ENCODE assay signal across 20 cellular contexts in genomic region chr12:122238861-122239260, GRCh38. TPM values are rescaled to one million over a fixed set of nuclear protein-coding genes. Genes with fewer than 3 reads are reported as not detected.
A peak's percentile ranks its signal among the peaks of the same experiment; 100 is the strongest.
DNase-seq lines count a peak whose midpoint lies in the region; ATAC-seq, FAIRE-seq and TF ChIP-seq lines count a peak whose summit lies in the region.
"Had no signal": no experiment of that assay in that cellular context is flagged by ENCODE, and none has a peak within 500 bp of the region (broad histone marks: within the 10 kb centered on the region; RNA-seq: fewer than 3 reads in every experiment).

No MANE protein-coding gene starts in this region.

- TF ChIP-seq EP300 in K562 (IDR thresholded peaks at IDR 0.05; ENCODE audit: low read length): no peak

- no peak for TF ChIP-seq POLR2A in K562 (conservative IDR thresholded peaks at IDR 0.05)

- H3K36me3 ChIP-seq in K562 (ENCODE audit: control insufficient read depth, insufficient read depth, low read length) (peaks cover 48% of the 10 kb centered on the region; the same call in 2 of the 3 replicates), MG63 (peaks cover 5% of the 10 kb centered on the region; the same call in 1 of the 2 replicates)

- BruUV-seq in K562 (replicated peaks; lab: Mats Ljungman, UMichigan): no TSS peak

- in situ Hi-C loops in K562 (cut with MboI): no loop called here

- POLR2A ChIA-PET in K562 (lab: Yijun Ruan, JAX): no interaction called here

- H3K9ac ChIP-seq in K562 (ENCODE audit: insufficient read depth in 1 of 2, low read depth in 2 of 2, low read length in 2 of 2): no peak overlapping the region; a peak in 1 of 4 replicates
- H3K9ac ChIP-seq: GM23248 had no signal

- TF ChIP-seq RAD21 in K562 (CRISPR knock-in tag; conservative IDR thresholded peaks at IDR 0.05 in 1 of 2, IDR thresholded peaks at IDR 0.05 in 1 of 2): no peak

- peaks cover 8% of the 10 kb centered on the region for H3K27me3 Mint-ChIP-seq in glutamatergic neuron (ENCODE audit: unreplicated experiment)

- no peak overlapping the region for H2AFZ ChIP-seq in K562 (ENCODE audit: low read depth, low read length)
- H2AFZ ChIP-seq: GM23248 had no signal

- H3K4me3 ChIP-seq in K562: no peak overlapping the region
- H3K4me3 ChIP-seq in MG63: no peak overlapping the region
- H3K4me3 ChIP-seq: GM12878, GM23248 had no signal

- H3K27ac ChIP-seq in K562 (ENCODE audit: extremely low read depth, low read depth, low read length): no peak overlapping the region
- H3K27ac ChIP-seq: C4-2B, GM23248 had no signal

- H3K9me3 ChIP-seq in K562 (replicated peaks; ENCODE audit: control insufficient read depth, insufficient read depth, low read depth, low read length): no peaks in the 10 kb centered on the region
- no peaks in the 10 kb centered on the region for H3K9me3 ChIP-seq in MG63
- H3K9me3 ChIP-seq: Caco-2 had no signal

- no peaks in the 10 kb centered on the region for H3K9me1 ChIP-seq in K562 (ENCODE audit: control insufficient read depth, insufficient read depth, low read length)

- H3K27ac Mint-ChIP-seq in glutamatergic neuron (ENCODE audit: unreplicated experiment): peak overlapping the region; percentile 90

- intact Hi-C loops in K562 (cut with micrococcal nuclease): no loop called here

- DNase-seq in COLO668 (lab: John Stamatoyannopoulos, UW; ENCODE audit: unreplicated experiment) (peak; percentile 25), HPDE6-E6E7 (ENCODE audit: extremely low spot score) (peak; percentile 76), K562 (ENCODE audit: extremely low read depth in 1 of 4, low spot score in 3 of 4) (no peak), glutamatergic neuron (peak; percentile 59), NCI-H2081 (lab: John Stamatoyannopoulos, UW) (no peak), MG63 (no peak)
- DNase-seq in activated CD8-positive, alpha-beta memory T cell treated with anti-CD3 and anti-CD28 coated beads, Interleukin-2, amount 50 U/mL, for 48 hours: no peak
- DNase-seq: AML-193, Caco-2, GF-D8, GM23248, HCEC 1CT, NCI-H1105, NCI-H1694 treated with DMSO at 0.1 percent for 48 hours, NCI-H446 had no signal

- H4K20me1 ChIP-seq in K562 (replicated peaks; ENCODE audit: control insufficient read depth, insufficient read depth, low read length): no peaks in the 10 kb centered on the region

- no peak for FAIRE-seq in K562 (lab: Jason Lieb, UNC)
- FAIRE-seq: GM12878 had no signal

- no peak for ATAC-seq in K562
- ATAC-seq: GM12878 had no signal

- TF ChIP-seq CTCF in K562 (IDR thresholded peaks at IDR 0.05 in 2 of 3, conservative IDR thresholded peaks at IDR 0.05 in 1 of 3; ENCODE audit: insufficient read depth in 2 of 3, low read depth in 1 of 3, low read length in 3 of 3): no peak
- no peak for TF ChIP-seq CTCF in glutamatergic neuron (IDR thresholded peaks at IDR 0.05; ENCODE audit: partially characterized antibody, unreplicated experiment)

- H3K9me3 Mint-ChIP-seq in glutamatergic neuron (ENCODE audit: unreplicated experiment): peaks cover 6% of the 10 kb centered on the region

- H3K4me1 Mint-ChIP-seq in glutamatergic neuron (ENCODE audit: low read depth, unreplicated experiment): peaks cover 6% of the 10 kb centered on the region

- no peaks in the 10 kb centered on the region for H3K79me2 ChIP-seq in K562 (ENCODE audit: control insufficient read depth, insufficient read depth, low read length)

- CTCF ChIA-PET in K562 (lab: Yijun Ruan, JAX; ENCODE audit: low intra/inter-chr PET ratio): interaction anchor here (0.6 kb wide), 1 partner anchor 513 kb away, joined by 3 read pairs; no protein-coding TSS in a partner anchor

- H3K36me3 Mint-ChIP-seq in glutamatergic neuron (ENCODE audit: unreplicated experiment): no peaks in the 10 kb centered on the region

- 98% methylated on average over 5 of the region's 5 CpGs for WGBS in K562 (ENCODE audit: insufficient coverage, low coverage, missing lambda C conversion rate)

- H3K4me1 ChIP-seq in K562 (replicated peaks in 1 of 2; ENCODE audit: control insufficient read depth in 2 of 2, insufficient read depth in 2 of 2, low read length in 2 of 2): no peaks in the 10 kb centered on the region
- H3K4me1 ChIP-seq: Caco-2 had no signal

- H3K27me3 ChIP-seq in K562 (ENCODE audit: control insufficient read depth in 2 of 2, insufficient read depth in 2 of 2, low read length in 2 of 2) (no peaks in the 10 kb centered on the region), MG63 (no peaks in the 10 kb centered on the region)

- H3K4me3 Mint-ChIP-seq in glutamatergic neuron (ENCODE audit: unreplicated experiment): peak overlapping the region; percentile 17

- no peak overlapping the region for H3K4me2 ChIP-seq in K562 (ENCODE audit: insufficient read depth, low read length)

RNA-seq across cellular contexts. Expression of gene DIABLO, which starts 13.0 kb away (rescaled TPM):
- 95.6 and 100 TPM in 2 replicates for total RNA-seq in K562 (2011; cell fraction: chromatin; rRNA removed; ENCODE audit: low replicate concordance)
- total RNA-seq in K562 (2011; cell fraction: nucleolus; rRNA removed): 63.0 and 64.5 TPM in 2 replicates
- total RNA-seq in K562 (2011; cell fraction: nucleoplasm; rRNA removed): 90.3 and 130 TPM in 2 replicates
- total RNA-seq in K562 (2014; rRNA removed) (83.6 and 90.0 TPM in 2 replicates), K562 (2014; rRNA removed; fragmentation: Illumina TruSeq; extraction: Trizol) (86.3 and 88.3 TPM in 2 replicates), K562 (2015; rRNA removed; fragmentation: Illumina TruSeq; extraction: Trizol) (80.4 and 86.2 TPM in 2 replicates), K562 (2021) (79.3 and 80.1 TPM in 2 replicates), glutamatergic neuron (ENCODE audit: unreplicated experiment) (68.7 TPM)
- polyA plus RNA-seq in K562 (2011; rRNA removed) (48.8 and 51.5 TPM in 2 replicates), K562 (2014; fragmentation: Illumina TruSeq; extraction: Trizol) (93.2 and 101 TPM in 2 replicates), K562 (2014; fragmentation: Nextera tagmentation; extraction: Ambion mirVana) (10 to 100 TPM; 37.3 to 57.9 TPM), K562 (2014; rRNA removed) (72.4 and 75.4 TPM in 2 replicates)
- 66.7 and 78.0 TPM in 2 replicates for polyA plus RNA-seq in K562 (2011; cell fraction: cytosol; rRNA removed)
- polyA plus RNA-seq in K562 (2011; cell fraction: nucleus; rRNA removed): 45.2 and 55.2 TPM in 2 replicates
- polyA plus RNA-seq in K562 (2012): 67.5 and 69.7 TPM in 2 replicates
- polyA minus RNA-seq in K562 (2011; rRNA and poly(A)+ RNA removed): 84.7 and 85.6 TPM in 2 replicates
- polyA minus RNA-seq in K562 (2011; cell fraction: cytosol; rRNA and poly(A)+ RNA removed): 25.6 and 28.4 TPM in 2 replicates
- polyA minus RNA-seq in K562 (2011; cell fraction: nucleus; rRNA and poly(A)+ RNA removed): 25.8 and 39.3 TPM in 2 replicates
- total RNA-seq in MG63 (2014; rRNA removed; shearing (Covaris generic); ENCODE audit: low replicate concordance): 70.9 and 74.7 TPM in 2 replicates

RNA-seq across cellular contexts. Expression of gene VPS33A, which starts 27.4 kb away (rescaled TPM):
- 23.4 and 28.0 TPM in 2 replicates for total RNA-seq in K562 (2011; cell fraction: chromatin; rRNA removed; ENCODE audit: low replicate concordance)
- 12.1 and 14.2 TPM in 2 replicates for total RNA-seq in K562 (2011; cell fraction: nucleolus; rRNA removed)
- 19.1 and 29.7 TPM in 2 replicates for total RNA-seq in K562 (2011; cell fraction: nucleoplasm; rRNA removed)
- 27.3 and 34.9 TPM in 2 replicates for total RNA-seq in K562 (2014; rRNA removed)
- total RNA-seq in K562 (2014; rRNA removed; fragmentation: Illumina TruSeq; extraction: Trizol): 27.0 and 31.3 TPM in 2 replicates
- 25.0 and 25.3 TPM in 2 replicates for total RNA-seq in K562 (2015; rRNA removed; fragmentation: Illumina TruSeq; extraction: Trizol)
- 33.4 and 34.3 TPM in 2 replicates for total RNA-seq in K562 (2021)
- polyA plus RNA-seq in K562 (2011; rRNA removed): 17.5 and 23.5 TPM in 2 replicates
- polyA plus RNA-seq in K562 (2011; cell fraction: cytosol; rRNA removed): 13.2 and 18.9 TPM in 2 replicates
- polyA plus RNA-seq in K562 (2011; cell fraction: nucleus; rRNA removed): 8.3 and 9.7 TPM in 2 replicates
- 25.2 and 26.3 TPM in 2 replicates for polyA plus RNA-seq in K562 (2012)
- polyA plus RNA-seq in K562 (2014; fragmentation: Illumina TruSeq; extraction: Trizol): 32.9 and 33.2 TPM in 2 replicates
- 10 to 100 TPM; 10.6 to 14.9 TPM for polyA plus RNA-seq in K562 (2014; fragmentation: Nextera tagmentation; extraction: Ambion mirVana)
- 23.0 and 23.6 TPM in 2 replicates for polyA plus RNA-seq in K562 (2014; rRNA removed)
- 22.0 and 25.6 TPM in 2 replicates for polyA minus RNA-seq in K562 (2011; rRNA and poly(A)+ RNA removed)
- 11.1 and 16.6 TPM in 2 replicates for polyA minus RNA-seq in K562 (2011; cell fraction: cytosol; rRNA and poly(A)+ RNA removed)
- 4.2 and 6.0 TPM in 2 replicates for polyA minus RNA-seq in K562 (2011; cell fraction: nucleus; rRNA and poly(A)+ RNA removed)
- total RNA-seq in glutamatergic neuron (ENCODE audit: unreplicated experiment): 49.2 TPM
- 13.6 and 16.4 TPM in 2 replicates for total RNA-seq in MG63 (2014; rRNA removed; shearing (Covaris generic); ENCODE audit: low replicate concordance)

RNA-seq across cellular contexts. Expression of gene B3GNT4, which starts 35.4 kb away (rescaled TPM):
- 9.0 and 16.1 TPM in 2 replicates for total RNA-seq in K562 (2011; cell fraction: chromatin; rRNA removed; ENCODE audit: low replicate concordance)
- total RNA-seq in K562 (2011; cell fraction: nucleolus; rRNA removed): 11.4 and 12.8 TPM in 2 replicates
- 8.7 and 12.1 TPM in 2 replicates for total RNA-seq in K562 (2011; cell fraction: nucleoplasm; rRNA removed)
- total RNA-seq in K562 (2014; rRNA removed): 1.1 TPM in 2 replicates
- total RNA-seq in K562 (2014; rRNA removed; fragmentation: Illumina TruSeq; extraction: Trizol): 0.61 and 1.3 TPM in 2 replicates
- 0.54 and 1.1 TPM in 2 replicates for total RNA-seq in K562 (2015; rRNA removed; fragmentation: Illumina TruSeq; extraction: Trizol)
- total RNA-seq in K562 (2021): 1.6 and 2.2 TPM in 2 replicates
- 1.6 and 4.1 TPM in 2 replicates for polyA plus RNA-seq in K562 (2011; rRNA removed)
- polyA plus RNA-seq in K562 (2011; cell fraction: cytosol; rRNA removed): 2.5 and 3.2 TPM in 2 replicates
- polyA plus RNA-seq in K562 (2011; cell fraction: nucleus; rRNA removed): 6.6 and 6.8 TPM in 2 replicates
- polyA plus RNA-seq in K562 (2012): 1.4 and 1.7 TPM in 2 replicates
- polyA plus RNA-seq in K562 (2014; fragmentation: Illumina TruSeq; extraction: Trizol): 1.9 and 3.2 TPM in 2 replicates
- under 1 TPM; 0.17 to 0.34 TPM for polyA plus RNA-seq in K562 (2014; fragmentation: Nextera tagmentation; extraction: Ambion mirVana)
- 1.5 and 1.6 TPM in 2 replicates for polyA plus RNA-seq in K562 (2014; rRNA removed)
- 3.7 TPM in 2 replicates for polyA minus RNA-seq in K562 (2011; rRNA and poly(A)+ RNA removed)
- polyA minus RNA-seq in K562 (2011; cell fraction: cytosol; rRNA and poly(A)+ RNA removed): 1.1 and 3.1 TPM in 2 replicates
- polyA minus RNA-seq in K562 (2011; cell fraction: nucleus; rRNA and poly(A)+ RNA removed): 4.8 and 6.3 TPM in 2 replicates
- total RNA-seq in glutamatergic neuron (ENCODE audit: unreplicated experiment): 1.8 TPM
- total RNA-seq in MG63 (2014; rRNA removed; shearing (Covaris generic); ENCODE audit: low replicate concordance): not detected in 2 replicates
- total RNA-seq: GM12878, LHCN-M2, OCI-LY7 had no signal

RNA-seq across cellular contexts. Expression of gene LRRC43, which starts 55.9 kb away (rescaled TPM):
- total RNA-seq in K562 (2011; cell fraction: chromatin; rRNA removed; ENCODE audit: low replicate concordance): not detected in 2 replicates
- total RNA-seq in K562 (2011; cell fraction: nucleolus; rRNA removed): not detected in 2 replicates
- total RNA-seq in K562 (2011; cell fraction: nucleoplasm; rRNA removed): 0.81 TPM in 1 of 2 replicates, not detected in the other
- total RNA-seq in K562 (2014; rRNA removed) (0.12 TPM in 1 of 2 replicates, not detected in the other), K562 (2014; rRNA removed; fragmentation: Illumina TruSeq; extraction: Trizol) (not detected in 2 replicates), K562 (2015; rRNA removed; fragmentation: Illumina TruSeq; extraction: Trizol) (not detected in 2 replicates), K562 (2021) (not detected in 2 replicates), glutamatergic neuron (ENCODE audit: unreplicated experiment) (4.3 TPM)
- polyA plus RNA-seq in K562 (2011; rRNA removed) (0.16 TPM in 1 of 2 replicates, not detected in the other), K562 (2014; fragmentation: Illumina TruSeq; extraction: Trizol) (not detected in 2 replicates), K562 (2014; fragmentation: Nextera tagmentation; extraction: Ambion mirVana) (not detected), K562 (2014; rRNA removed) (0.19 and 0.84 TPM in 2 replicates)
- 0.03 TPM in 1 of 2 replicates, not detected in the other for polyA plus RNA-seq in K562 (2011; cell fraction: cytosol; rRNA removed)
- not detected in 2 replicates for polyA plus RNA-seq in K562 (2011; cell fraction: nucleus; rRNA removed)
- 0.07 and 0.14 TPM in 2 replicates for polyA plus RNA-seq in K562 (2012)
- 0.11 and 0.12 TPM in 2 replicates for polyA minus RNA-seq in K562 (2011; rRNA and poly(A)+ RNA removed)
- polyA minus RNA-seq in K562 (2011; cell fraction: cytosol; rRNA and poly(A)+ RNA removed): not detected in 2 replicates
- polyA minus RNA-seq in K562 (2011; cell fraction: nucleus; rRNA and poly(A)+ RNA removed): not detected in 2 replicates
- not detected in 2 replicates for total RNA-seq in MG63 (2014; rRNA removed; shearing (Covaris generic); ENCODE audit: low replicate concordance)
- total RNA-seq: LHCN-M2; OCI-LY7; T-helper 1 cell treated with Interleukin-12 subunit alpha and Interleukin-12 subunit beta and Interleukin-4 antibody, amounts not matched to agents 30 ng/mL and 1 ng/mL, for 36 hours had no signal
- polyA plus RNA-seq: GM12878 had no signal

Comparison
In these comparisons a context has a peak if more than half of its experiments do, and no peak if none do; other contexts are left out.
1. DNase-seq: peak in COLO668 (single experiment), HPDE6-E6E7 (single experiment) and glutamatergic neuron (single experiment); none in K562 (0 of 4), activated CD8-positive, alpha-beta memory T cell treated with anti-CD3 and anti-CD28 coated beads, Interleukin-2, amount 50 U/mL, for 48 hours (single experiment), NCI-H2081 (0 of 2) and MG63 (single experiment).